8 cellular contexts compared by ENCODE assay signal in the genomic region with DNA sequence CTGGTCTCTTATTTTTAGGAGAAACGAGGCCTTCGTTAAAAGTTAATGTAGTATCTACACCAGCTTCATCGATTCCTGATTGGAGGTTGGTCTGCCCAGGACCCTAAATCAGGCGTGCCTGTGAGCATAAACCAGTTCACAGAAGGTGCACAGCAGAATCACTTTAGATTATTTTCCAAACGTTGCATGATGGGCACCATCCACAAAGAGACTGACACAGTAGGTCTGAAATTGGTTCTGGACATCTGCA. TPM values are rescaled to one million over a fixed set of nuclear protein-coding genes. Genes with fewer than 3 reads are reported as not detected.
DNase-seq lines count a peak whose midpoint lies in the region; ATAC-seq and TF ChIP-seq lines count a peak whose summit lies in the region.

No MANE protein-coding gene starts in this region.

- 12% methylated on average over 5 of the region's 5 CpGs for WGBS in GM23248 (ENCODE audit: low coverage in 1 of 2, low lambda C conversion rate in 2 of 2, missing lambda C conversion rate in 2 of 2), 2 experiments
- WGBS in gastroesophageal sphincter (ENCODE audit: low coverage in 1 of 2), 2 donors: 0% methylated on average over 1 to 2 of the region's 5 CpGs

- H3K27me3 Mint-ChIP-seq in T-helper 17 cell: peaks cover 26% of the 10 kb centered on the region

- H4K20me1 ChIP-seq in GM23248 (ENCODE audit: insufficient read depth): no peaks in the 10 kb centered on the region

- H3K36me3 ChIP-seq in GM23248 (ENCODE audit: low read depth) (no peaks in the 10 kb centered on the region), gastroesophageal sphincter (no peaks in the 10 kb centered on the region)

- H3K27ac ChIP-seq in GM23248 (no peak overlapping the region), gastroesophageal sphincter (peak overlapping the region in 3 of 4 donors; percentile 91 to 93 (median 92)), skin epidermis (peak overlapping the region in 12 of 21 experiments; percentile 68 to 97 (median 88))

- H3K4me3 Mint-ChIP-seq in T-helper 17 cell: peak overlapping the region; percentile 79

- H3K9me3 ChIP-seq in GM23248 (ENCODE audit: low read depth) (no peaks in the 10 kb centered on the region), T-helper 17 cell (ENCODE audit: control insufficient read depth, low read length, poor library complexity, severe bottlenecking) (no peaks in the 10 kb centered on the region), gastroesophageal sphincter (no peaks in the 10 kb centered on the region)

- H3K4me1 Mint-ChIP-seq in T-helper 17 cell: peaks cover 15% of the 10 kb centered on the region

- DNase-seq in GM23248 (no peak), T-helper 17 cell (no peak), superior temporal gyrus (ENCODE audit: extremely low spot score) (no peak), NCI-H524 treated with DMSO at 0.1 percent for 48 hours (lab: John Stamatoyannopoulos, UW) (no peak), NCI-H345 (lab: John Stamatoyannopoulos, UW) (no peak)

- in situ Hi-C loops in GM23248 (cut with MboI): loop anchor here (25.0 kb wide), 1 partner anchor 258 kb away; no protein-coding TSS in a partner anchor

- H3K4me2 ChIP-seq in GM23248 (ENCODE audit: unreplicated experiment): peak overlapping the region; percentile 93

- H3K36me3 Mint-ChIP-seq in T-helper 17 cell (ENCODE audit: low read depth): peaks cover 8% of the 10 kb centered on the region

- H3F3A ChIP-seq in GM23248 (ENCODE audit: insufficient read depth): peaks cover 10% of the 10 kb centered on the region

- peak overlapping the region; percentile 67 for H3K27ac Mint-ChIP-seq in T-helper 17 cell

- ATAC-seq in T-helper 17 cell: no peak
- no peak for ATAC-seq in gastroesophageal sphincter
- no peak for ATAC-seq in HG03469 (IDR thresholded peaks at IDR 0.05; ENCODE audit: unreplicated experiment)

- no peaks in the 10 kb centered on the region for H3K9me2 ChIP-seq in GM23248 (ENCODE audit: insufficient read depth)

- H3K4me1 ChIP-seq in GM23248 (ENCODE audit: insufficient read depth) (no peaks in the 10 kb centered on the region), gastroesophageal sphincter (peaks cover 0 to 19% (median 0%) of the 10 kb centered on the region in 3 donors)

- no peak for TF ChIP-seq EP300 in gastroesophageal sphincter (IDR thresholded peaks at IDR 0.05)

- H3K27me3 ChIP-seq in GM23248 (replicated peaks; ENCODE audit: insufficient read depth) (no peaks in the 10 kb centered on the region), gastroesophageal sphincter (peaks cover 8% of the 10 kb centered on the region)

- H3K4me3 ChIP-seq in GM23248 (peak overlapping the region; percentile 92), gastroesophageal sphincter (peak overlapping the region in 1 of 2 donors; percentile 81), skin epidermis (peak overlapping the region; percentile 52 to 82 (median 80))

- peak overlapping the region; percentile 96 for H2AFZ ChIP-seq in GM23248

- no peak for TF ChIP-seq CTCF in gastroesophageal sphincter (IDR thresholded peaks at IDR 0.05)

- H3K9ac ChIP-seq in GM23248: peak overlapping the region; percentile 79

- TF ChIP-seq POLR2A in gastroesophageal sphincter (IDR thresholded peaks at IDR 0.05): no peak

- H3K79me2 ChIP-seq in GM23248 (ENCODE audit: insufficient read depth): peaks cover 17% of the 10 kb centered on the region

RNA-seq across cellular contexts. Expression of gene TARBP1, which starts 0.3 kb away (rescaled TPM):
- total RNA-seq in GM23248 (2014; rRNA removed; shearing (Covaris generic)): 11.9 and 61.0 TPM in 2 replicates
- 5.2 and 5.7 TPM in 2 replicates for polyA plus RNA-seq in GM23248 (2016; fragmentation: Nextera tagmentation; extraction: Ambion mirVana)
- 10 to 100 TPM; 31.7 to 33.8 TPM for total RNA-seq in T-helper 17 cell
- 1 to 10 TPM; 6.7 to 9.6 (median 8.7) TPM for total RNA-seq in gastroesophageal sphincter
